In the genomic region with DNA sequence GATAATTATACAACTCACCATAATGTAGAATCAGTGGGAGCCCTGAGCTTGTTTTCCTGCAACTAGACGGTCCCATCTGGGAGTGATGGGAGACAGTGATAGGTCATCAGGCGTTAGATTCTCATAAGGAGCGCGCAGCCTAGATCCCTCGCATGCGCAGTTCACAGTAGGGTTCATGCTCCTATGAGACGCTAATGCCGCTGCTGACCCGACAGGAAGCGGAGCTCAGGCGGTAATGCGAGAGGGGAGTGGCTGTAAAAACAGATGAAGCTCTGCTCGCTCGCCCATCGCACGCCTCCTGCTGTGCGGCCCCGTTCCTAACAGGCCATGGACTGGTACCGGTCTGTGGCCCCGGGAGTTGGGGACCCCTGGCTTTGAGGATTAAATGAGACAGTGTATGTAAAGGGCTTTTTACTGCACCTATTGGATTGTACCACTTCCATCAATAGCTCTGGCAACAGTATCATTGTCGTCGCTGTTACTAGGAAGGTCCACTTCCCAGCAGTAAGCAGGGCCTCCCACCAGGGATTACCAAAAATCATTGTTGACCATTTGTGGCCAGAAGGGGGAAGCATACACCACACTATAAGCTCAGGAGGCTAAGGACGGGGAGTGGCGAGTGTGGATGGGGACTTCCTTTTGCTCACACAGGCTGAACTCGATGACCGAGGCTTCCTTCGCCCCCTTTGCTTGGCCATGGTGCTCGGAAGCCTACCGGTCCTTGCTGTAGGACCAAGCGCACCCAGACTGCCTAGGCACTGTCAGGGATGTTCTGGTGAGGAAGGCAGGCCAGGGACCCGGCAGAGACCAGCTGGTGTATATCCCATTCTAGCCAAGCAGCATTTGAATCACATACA, we compare ENCODE assay signal across 8 cellular contexts. TPM values are rescaled to one million over a fixed set of nuclear protein-coding genes. Genes with fewer than 3 reads are reported as not detected.
DNase-seq lines count a peak whose midpoint lies in the region; ATAC-seq and TF ChIP-seq lines count a peak whose summit lies in the region.

No MANE protein-coding gene starts in this region.

- H3K9me2 ChIP-seq in SU-DHL-6 (replicated peaks; ENCODE audit: insufficient read depth, low read length), result no peaks in the 10 kb centered on the region

- H3K79me2 ChIP-seq in SU-DHL-6 (ENCODE audit: insufficient read depth, low read length) (no peaks in the 10 kb centered on the region), trophoblast cell (ENCODE audit: control insufficient read depth, insufficient read depth, low read length, poor library complexity) (no peaks in the 10 kb centered on the region)

- TF ChIP-seq POLR2A in NB4 (IDR thresholded peaks at IDR 0.05; ENCODE audit: extremely low read depth, insufficient read length) (no peak), tibial nerve (IDR thresholded peaks at IDR 0.05) (peak; percentile 31 to 45)

- H3K9ac ChIP-seq in SU-DHL-6 (ENCODE audit: low read length), result peak overlapping the region; percentile 46; the same call in 1 of the 2 replicates
- H3K9ac ChIP-seq in trophoblast cell (ENCODE audit: low read length), result no peak overlapping the region

- H3K9me3 ChIP-seq in SU-DHL-6 (ENCODE audit: insufficient read depth, low read length) (no peaks in the 10 kb centered on the region), trophoblast cell (ENCODE audit: insufficient read depth, low read depth, low read length) (no peaks in the 10 kb centered on the region), tibial nerve (no peaks in the 10 kb centered on the region)

- ATAC-seq in HG02588 (IDR thresholded peaks at IDR 0.05; ENCODE audit: unreplicated experiment), result peak; percentile 95
- peak; percentile 96 for ATAC-seq in activated naive CD8-positive, alpha-beta T cell treated with anti-CD3 and anti-CD28 coated beads, Interleukin-2, amount 50 U/mL, for 24 hours

- H3K23ac ChIP-seq in trophoblast cell (ENCODE audit: low read length), result no peak overlapping the region

- H2BK120ac ChIP-seq in trophoblast cell (ENCODE audit: insufficient read depth, low read length, poor library complexity), result no peak overlapping the region

- TF ChIP-seq EP300 in tibial nerve (IDR thresholded peaks at IDR 0.05), result peak in 1 of 2 donors; percentile 38

- H3F3A ChIP-seq in SU-DHL-6 (ENCODE audit: insufficient read depth), result no peaks in the 10 kb centered on the region

- H3K18ac ChIP-seq in trophoblast cell (ENCODE audit: low read length), result no peak overlapping the region

- H2AK5ac ChIP-seq in trophoblast cell (ENCODE audit: low read length), result no peak overlapping the region

- H3K4ac ChIP-seq in trophoblast cell (ENCODE audit: low read depth, low read length), result no peak overlapping the region

- no peaks in the 10 kb centered on the region for H3K9me3 Mint-ChIP-seq in activated naive CD8-positive, alpha-beta T cell treated with anti-CD3 and anti-CD28 coated beads, Interleukin-2, amount 50 U/mL, for 24 hours

- peak overlapping the region; percentile 78 for H3K4me3 Mint-ChIP-seq in activated naive CD8-positive, alpha-beta T cell treated with anti-CD3 and anti-CD28 coated beads, Interleukin-2, amount 50 U/mL, for 24 hours

- peaks cover 13% of the 10 kb centered on the region for H3K4me1 Mint-ChIP-seq in activated naive CD8-positive, alpha-beta T cell treated with anti-CD3 and anti-CD28 coated beads, Interleukin-2, amount 50 U/mL, for 24 hours

- H3K27ac Mint-ChIP-seq in activated naive CD8-positive, alpha-beta T cell treated with anti-CD3 and anti-CD28 coated beads, Interleukin-2, amount 50 U/mL, for 24 hours, result peak overlapping the region; percentile 36

- peak overlapping the region; percentile 62 for H4K8ac ChIP-seq in trophoblast cell (ENCODE audit: low read depth, low read length)

- peak overlapping the region; percentile 3 for H2BK12ac ChIP-seq in trophoblast cell (ENCODE audit: low read length)

- H3K4me2 ChIP-seq in SU-DHL-6 (ENCODE audit: low read depth, low read length, poor library complexity, severe bottlenecking) (peak overlapping the region; percentile 59), trophoblast cell (ENCODE audit: low read length) (peak overlapping the region; percentile 83)

- peak; percentile 69 for TF ChIP-seq CTCF in GM10248 (IDR thresholded peaks at IDR 0.05; ENCODE audit: control extremely low read depth, extremely low read depth, low read depth, missing control alignments)
- peak; percentile 58 for TF ChIP-seq CTCF in NB4 (IDR thresholded peaks at IDR 0.05; ENCODE audit: low read depth, low read length)
- peak; percentile 64 for TF ChIP-seq CTCF in SU-DHL-6 (IDR thresholded peaks at IDR 0.05; ENCODE audit: insufficient read depth, low read length, poor library complexity, severe bottlenecking)
- TF ChIP-seq CTCF in tibial nerve (IDR thresholded peaks at IDR 0.05), result peak; percentile 54 to 97 (median 65)

- H3K27ac ChIP-seq in SU-DHL-6 (ENCODE audit: low read depth, low read length), result no peak overlapping the region
- H3K27ac ChIP-seq in trophoblast cell (ENCODE audit: low read depth, low read length), result no peak overlapping the region
- peak overlapping the region; percentile 38 to 79 (median 76) for H3K27ac ChIP-seq in tibial nerve

- intact Hi-C loops in cardiac septum (cut with DNase I), result loop anchor here (2.0 kb wide), 3 partner anchors 26 to 174 kb away; a partner anchor contains a TSS

- no peaks in the 10 kb centered on the region for H3K27me3 Mint-ChIP-seq in activated naive CD8-positive, alpha-beta T cell treated with anti-CD3 and anti-CD28 coated beads, Interleukin-2, amount 50 U/mL, for 24 hours

- peaks cover 3 to 7% of the 10 kb centered on the region in 2 experiments for H3K4me1 ChIP-seq in trophoblast cell (ENCODE audit: control insufficient read depth in 1 of 2, insufficient read depth in 2 of 2, low read length in 2 of 2)
- H3K4me1 ChIP-seq in tibial nerve, result peaks cover 0 to 15% (median 0%) of the 10 kb centered on the region in 4 donors

- H3K4me3 ChIP-seq in NB4 (ENCODE audit: low read depth, low read length) (peak overlapping the region; percentile 32), SU-DHL-6 (ENCODE audit: insufficient read depth, low read length, poor library complexity, severe bottlenecking) (peak overlapping the region; percentile 42), trophoblast cell (ENCODE audit: low read depth, low read length) (peak overlapping the region; percentile 6), tibial nerve (peak overlapping the region; percentile 18 to 46 (median 36))

- no CpG with 5 or more reads among the region's 31 CpGs for WGBS in trophoblast cell (ENCODE audit: extremely low coverage, insufficient coverage, insufficient read length)
- 6 to 13% methylated on average over 21 to 30 of the region's 31 CpGs for WGBS in tibial nerve, 2 donors

- H4K12ac ChIP-seq in trophoblast cell (ENCODE audit: low read depth, low read length), result no peak overlapping the region

- H3K36me3 ChIP-seq in SU-DHL-6 (ENCODE audit: low read length), result no peaks in the 10 kb centered on the region
- no peaks in the 10 kb centered on the region for H3K36me3 ChIP-seq in trophoblast cell (ENCODE audit: control insufficient read depth in 1 of 2, insufficient read depth in 2 of 2, low read length in 2 of 2)
- H3K36me3 ChIP-seq in tibial nerve, result no peaks in the 10 kb centered on the region

- H4K20me1 ChIP-seq in SU-DHL-6 (ENCODE audit: low read depth, low read length), result no peaks in the 10 kb centered on the region

- H2BK5ac ChIP-seq in trophoblast cell (ENCODE audit: low read depth, low read length, poor library complexity), result no peak overlapping the region

- POLR2A ChIA-PET in GM10248 (lab: Yijun Ruan, JAX), result interaction anchor here (0.7 to 1.2 kb wide), 3 partner anchors 26 to 215 kb away, joined by 3 to 5 read pairs (median 3); no protein-coding TSS in a partner anchor

- H2AFZ ChIP-seq in SU-DHL-6 (ENCODE audit: low read depth, low read length, severe bottlenecking) (peak overlapping the region; percentile 97), trophoblast cell (ENCODE audit: insufficient read depth, low read length, poor library complexity) (peak overlapping the region; percentile 72)

- no peaks in the 10 kb centered on the region for H3K36me3 Mint-ChIP-seq in activated naive CD8-positive, alpha-beta T cell treated with anti-CD3 and anti-CD28 coated beads, Interleukin-2, amount 50 U/mL, for 24 hours (ENCODE audit: low read depth)

- H3K14ac ChIP-seq in trophoblast cell (ENCODE audit: low read length), result peak overlapping the region; percentile 4

- DNase-seq in GM10248 (ENCODE audit: extremely low spot score) (peak; percentile 88), NB4 (ENCODE audit: low read depth) (peak; percentile 95), cardiac septum (ENCODE audit: low spot score) (peak; percentile 87), trophoblast cell (peak; percentile 94 to 96), tibial nerve (ENCODE audit: low spot score in 2 of 2) (peak; percentile 69 to 90)
- peak; percentile 76 for DNase-seq in activated naive CD8-positive, alpha-beta T cell treated with anti-CD3 and anti-CD28 coated beads, Interleukin-2, amount 50 U/mL, for 24 hours

- peaks cover 2% of the 10 kb centered on the region for H3K79me1 ChIP-seq in trophoblast cell (ENCODE audit: low read length)

- H4K91ac ChIP-seq in trophoblast cell (ENCODE audit: low read depth, low read length), result peak overlapping the region; percentile 83

- CTCF ChIA-PET in GM10248 (lab: Yijun Ruan, JAX), result interaction anchor here (0.7 to 7.3 kb wide), 49 partner anchors 8 to 468 kb away, joined by 3 to 152 read pairs (median 5); a partner anchor contains a TSS

- H3K27me3 ChIP-seq in SU-DHL-6 (ENCODE audit: low read length) (no peaks in the 10 kb centered on the region), trophoblast cell (ENCODE audit: insufficient read depth, low read length) (no peaks in the 10 kb centered on the region), tibial nerve (no peaks in the 10 kb centered on the region)

RNA-seq across cellular contexts. Expression of a gene that starts 26.4 kb away (rescaled TPM):
- 193 TPM for total RNA-seq in cardiac septum
- 219 and 229 TPM in 2 replicates for polyA plus RNA-seq in trophoblast cell (2013)
- 100 to 1,000 TPM; 106 to 183 (median 117) TPM for total RNA-seq in tibial nerve

Comparison
In these comparisons a context has a peak if more than half of its experiments do, and no peak if none do; other contexts are left out.
1. H3K27ac ChIP-seq: peak in tibial nerve (4 of 4); none in SU-DHL-6 (single experiment) and trophoblast cell (single experiment).
2. Peak in every context shown above with its lines, with median percentiles within 50 percentile points of each other: DNase-seq, CTCF ChIP-seq and H3K4me3 ChIP-seq.